Comparison of ENCODE assay signal across 9 cellular contexts in genomic region chr2:230794472-230794871, GRCh38.
A peak's percentile ranks its signal among the peaks of the same experiment; 100 is the strongest.
DNase-seq lines count a peak whose midpoint lies in the region; ATAC-seq, FAIRE-seq and TF ChIP-seq lines count a peak whose summit lies in the region.
"Had no signal": no experiment of that assay in that cellular context is flagged by ENCODE, and none has a peak within 500 bp of the region (broad histone marks: within the 10 kb centered on the region; RNA-seq: fewer than 3 reads in every experiment).

No MANE protein-coding gene starts in this region.

- H3K79me2 ChIP-seq in keratinocyte (ENCODE audit: control insufficient read depth, insufficient read depth, low read length): peaks cover 57% of the 10 kb centered on the region

- H3K27me3 ChIP-seq in keratinocyte (ENCODE audit: control insufficient read depth, extremely low read depth, insufficient read depth, low read length): no peaks in the 10 kb centered on the region

- peaks cover 15 to 49% of the 10 kb centered on the region in 2 experiments for H3K36me3 ChIP-seq in keratinocyte (ENCODE audit: control insufficient read depth in 2 of 2, extremely low read depth in 1 of 2, insufficient read depth in 2 of 2, low read length in 2 of 2)

- H3K4me1 Mint-ChIP-seq in activated CD4-positive, alpha-beta T cell treated with anti-CD3 and anti-CD28 coated beads for 36 hours: peaks cover 52% of the 10 kb centered on the region
- H3K4me1 Mint-ChIP-seq in activated naive CD4-positive, alpha-beta T cell treated with anti-CD3 and anti-CD28 coated beads for 36 hours (ENCODE audit: low read depth): peaks cover 47% of the 10 kb centered on the region

- peak overlapping the region; percentile 65 for H3K9ac ChIP-seq in keratinocyte (ENCODE audit: control insufficient read depth, extremely low read depth, insufficient read depth, low read length)

- no peaks in the 10 kb centered on the region for H4K20me1 ChIP-seq in keratinocyte (ENCODE audit: control insufficient read depth, extremely low read depth, insufficient read depth, low read length)

- FAIRE-seq in keratinocyte (lab: Jason Lieb, UNC): no peak
- FAIRE-seq: TTC549 had no signal

- no peak for TF ChIP-seq CTCF in keratinocyte (optimal IDR thresholded peaks at IDR 0.05 in 1 of 3, IDR thresholded peaks at IDR 0.05 in 1 of 3, conservative IDR thresholded peaks at IDR 0.05 in 1 of 3; ENCODE audit: extremely low read depth in 1 of 3, insufficient read depth in 2 of 3, low read length in 3 of 3)
- no peak for TF ChIP-seq CTCF in omental fat pad (IDR thresholded peaks at IDR 0.05)

- peaks cover 65% of the 10 kb centered on the region for H3K36me3 Mint-ChIP-seq in activated CD4-positive, alpha-beta T cell treated with anti-CD3 and anti-CD28 coated beads for 36 hours (ENCODE audit: low read depth)
- peaks cover 52% of the 10 kb centered on the region for H3K36me3 Mint-ChIP-seq in activated naive CD4-positive, alpha-beta T cell treated with anti-CD3 and anti-CD28 coated beads for 36 hours (ENCODE audit: low read depth)

- dilution Hi-C loops in keratinocyte (cut with MboI; ENCODE audit: extremely low pct_ligation_motif_present, low sequenced_read_pairs): no loop called here

- H3K4me1 ChIP-seq in keratinocyte (ENCODE audit: control insufficient read depth, extremely low read depth, insufficient read depth, low read length): peaks cover 40% of the 10 kb centered on the region

- H3K4me3 Mint-ChIP-seq in activated CD4-positive, alpha-beta T cell treated with anti-CD3 and anti-CD28 coated beads for 36 hours: peak overlapping the region; percentile 66
- H3K4me3 Mint-ChIP-seq in activated naive CD4-positive, alpha-beta T cell treated with anti-CD3 and anti-CD28 coated beads for 36 hours: peak overlapping the region; percentile 56

- H3K9me3 Mint-ChIP-seq in activated CD4-positive, alpha-beta T cell treated with anti-CD3 and anti-CD28 coated beads for 36 hours (ENCODE audit: low read depth): peaks cover 4% of the 10 kb centered on the region
- no peaks in the 10 kb centered on the region for H3K9me3 Mint-ChIP-seq in activated naive CD4-positive, alpha-beta T cell treated with anti-CD3 and anti-CD28 coated beads for 36 hours

- DNase-seq in activated CD4-positive, alpha-beta T cell treated with anti-CD3 and anti-CD28 coated beads for 36 hours: peak; percentile 63
- no peak for DNase-seq in activated CD4-positive, alpha-beta T cell treated with anti-CD3 and anti-CD28 coated beads for 1 hour
- peak; percentile 75 for DNase-seq in activated naive CD4-positive, alpha-beta T cell treated with anti-CD3 and anti-CD28 coated beads for 36 hours
- DNase-seq in keratinocyte (ENCODE audit: low read depth, low spot score) (no peak), NCI-H2196 (lab: John Stamatoyannopoulos, UW; ENCODE audit: unreplicated experiment) (no peak), omental fat pad (ENCODE audit: low spot score) (no peak), SKM-1 treated with dmso at 0.1 percent for 144 hours (lab: John Stamatoyannopoulos, UW; ENCODE audit: unreplicated experiment) (no peak)

- intact Hi-C loops in activated CD4-positive, alpha-beta T cell treated with anti-CD3 and anti-CD28 coated beads for 36 hours (cut with DNase I, micrococcal nuclease): loop anchor here (1.0 to 10.0 kb wide), 11 partner anchors 14 to 972 kb away; partner anchors contain the start of genes CAB39 (in 2 of the 2), FBXO36 (in 1 of the 2), SP100 (in 1 of the 2) and TRIP12 (in 1 of the 2)
- intact Hi-C loops in activated naive CD4-positive, alpha-beta T cell treated with anti-CD3 and anti-CD28 coated beads for 36 hours (cut with micrococcal nuclease): loop anchor here (1.0 to 10.0 kb wide), 15 partner anchors 13 to 970 kb away; partner anchors contain the start of genes SP100 and SP140

- no peaks in the 10 kb centered on the region for H3K9me1 ChIP-seq in keratinocyte (ENCODE audit: control insufficient read depth, extremely low read depth, insufficient read depth, low read length)

- H3K27me3 Mint-ChIP-seq in activated CD4-positive, alpha-beta T cell treated with anti-CD3 and anti-CD28 coated beads for 36 hours: no peaks in the 10 kb centered on the region
- H3K27me3 Mint-ChIP-seq in activated naive CD4-positive, alpha-beta T cell treated with anti-CD3 and anti-CD28 coated beads for 36 hours (ENCODE audit: low read depth): no peaks in the 10 kb centered on the region

- peak; percentile 49 for ATAC-seq in activated CD4-positive, alpha-beta T cell treated with anti-CD3 and anti-CD28 coated beads for 36 hours
- ATAC-seq in omental fat pad (ENCODE audit: low FRiP score): no peak

- H3K27ac ChIP-seq in keratinocyte (ENCODE audit: control insufficient read depth, insufficient read depth, low read length) (peak overlapping the region; percentile 97), temporal lobe (ENCODE audit: low read depth, low read length) (peak overlapping the region; percentile 27)

- POLR2A ChIA-PET in activated CD4-positive, alpha-beta T cell treated with anti-CD3 and anti-CD28 coated beads for 36 hours (lab: Charles Lee): interaction anchor here (0.6 to 2.1 kb wide), 10 partner anchors 11 to 150 kb away, joined by 3 to 12 read pairs (median 5); no protein-coding TSS in a partner anchor

- H3K9me3 ChIP-seq in keratinocyte (ENCODE audit: control insufficient read depth, low read depth, low read length): peaks cover 6% of the 10 kb centered on the region

- CTCF ChIA-PET in activated CD4-positive, alpha-beta T cell treated with anti-CD3 and anti-CD28 coated beads for 36 hours (lab: Charles Lee): interaction anchor here (1.0 to 3.3 kb wide), 9 partner anchors 11 to 188 kb away, joined by 3 to 24 read pairs (median 6); no protein-coding TSS in a partner anchor
- CTCF ChIA-PET in activated naive CD4-positive, alpha-beta T cell treated with anti-CD3 and anti-CD28 coated beads for 36 hours (lab: Charles Lee): interaction anchor here (0.7 to 1.7 kb wide), 6 partner anchors 9 to 134 kb away, joined by 3 to 5 read pairs (median 3); no protein-coding TSS in a partner anchor

- peak overlapping the region in 1 of 3 experiments; percentile 41 for H3K4me3 ChIP-seq in keratinocyte (ENCODE audit: control insufficient read depth in 2 of 3, extremely low read depth in 1 of 3, insufficient read depth in 2 of 3, low read depth in 1 of 3, low read length in 3 of 3)

- H2AFZ ChIP-seq in keratinocyte (ENCODE audit: control insufficient read depth, low read length): no peak overlapping the region

- peak overlapping the region; percentile 70 for H3K4me2 ChIP-seq in keratinocyte (ENCODE audit: control insufficient read depth, extremely low read depth, insufficient read depth, low read depth, low read length)

- no peak overlapping the region for H3K27ac Mint-ChIP-seq in activated CD4-positive, alpha-beta T cell treated with anti-CD3 and anti-CD28 coated beads for 36 hours
- H3K27ac Mint-ChIP-seq in activated naive CD4-positive, alpha-beta T cell treated with anti-CD3 and anti-CD28 coated beads for 36 hours: no peak overlapping the region

Comparison
In these comparisons a context has a peak if more than half of its experiments do, and no peak if none do; other contexts are left out.
1. DNase-seq: peak in activated CD4-positive, alpha-beta T cell treated with anti-CD3 and anti-CD28 coated beads for 36 hours (single experiment) and activated naive CD4-positive, alpha-beta T cell treated with anti-CD3 and anti-CD28 coated beads for 36 hours (single experiment); none in activated CD4-positive, alpha-beta T cell treated with anti-CD3 and anti-CD28 coated beads for 1 hour (single experiment), keratinocyte (single experiment), NCI-H2196 (single experiment), omental fat pad (single experiment) and SKM-1 treated with dmso at 0.1 percent for 144 hours (single experiment).